30 cellular contexts compared by ENCODE assay signal in the genomic region with DNA sequence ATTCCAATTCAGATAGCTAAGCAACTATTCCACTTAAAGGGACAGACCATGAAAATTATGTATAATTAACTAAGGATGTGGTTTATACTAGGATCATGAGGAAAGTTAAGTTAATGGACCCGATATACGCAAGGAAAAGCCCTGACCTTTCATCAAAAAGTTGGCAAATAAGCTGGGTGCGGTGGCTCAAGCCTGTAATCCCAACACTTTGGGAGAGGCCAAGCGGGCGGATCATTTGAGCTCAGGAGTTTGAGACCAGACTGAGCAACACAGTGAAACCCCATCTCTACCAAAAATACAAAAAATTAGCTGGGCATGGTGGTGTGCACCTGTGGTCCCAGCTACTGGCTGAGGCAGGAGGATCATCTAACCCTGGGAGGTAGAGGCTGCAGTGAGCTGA.
"Had no signal": no experiment of that assay in that cellular context is flagged by ENCODE, and none has a peak within 500 bp of the region (broad histone marks: within the 10 kb centered on the region; RNA-seq: fewer than 3 reads in every experiment).

No MANE protein-coding gene starts in this region.

- H3K36me3 ChIP-seq: uterus had no signal

- H3K4me1 Mint-ChIP-seq: mesothelial cell of epicardium, neural crest cell had no signal

- H3K4me1 ChIP-seq: parathyroid adenoma, right atrium auricular region, uterus had no signal

- ATAC-seq: activated CD8-positive, alpha-beta T cell treated with anti-CD3 and anti-CD28 coated beads for 36 hours; activated naive CD4-positive, alpha-beta T cell treated with anti-CD3 and anti-CD28 coated beads, Interleukin-2, amount 50 U/mL, for 72 hours; activated T-cell treated with anti-CD3 and anti-CD28 coated beads, Interleukin-2, amount 50 U/mL, for 4 hours; effector memory CD8-positive, alpha-beta T cell; esophagus mucosa; left ventricle myocardium superior; naive thymus-derived CD8-positive, alpha-beta T cell; SK-N-SH treated with all-trans-retinoic acid at 6 μM for 48 hours had no signal

- H3K9ac ChIP-seq: parathyroid adenoma had no signal

- DNase-seq: activated CD4-positive, alpha-beta T cell treated with anti-CD3 and anti-CD28 coated beads for 1 hour; activated CD4-positive, alpha-beta T cell treated with anti-CD3 and anti-CD28 coated beads, Interleukin-2, amount 10 ng/mL, durations not matched to agents 7 days and 5 days; activated CD8-positive, alpha-beta T cell treated with anti-CD3 and anti-CD28 coated beads for 36 hours; activated naive CD4-positive, alpha-beta T cell; activated T-cell treated with anti-CD3 and anti-CD28 coated beads, Interleukin-2, amount 50 U/mL, for 4 hours; cerebellar nuclear complex; dorsolateral prefrontal cortex; effector memory CD8-positive, alpha-beta T cell; foreskin fibroblast; hypothalamus; immature natural killer cell; left ventricle myocardium superior; mammary epithelial cell; naive thymus-derived CD8-positive, alpha-beta T cell; nucleus accumbens; stimulated activated CD4-positive, alpha-beta T cell treated with anti-CD3 and anti-CD28 coated beads, Interleukin-2, amount 100 ng/mL, for 48 hours; stimulated activated naive CD4-positive, alpha-beta T cell treated with Interleukin-2 at 50 U/mL for 16 hours; T-helper 2 cell; uterus had no signal

- FAIRE-seq: bronchial epithelial cell had no signal

- H3K9me3 ChIP-seq: right atrium auricular region, tibial nerve, uterus had no signal

- H3K4me3 ChIP-seq: coronary artery, dorsolateral prefrontal cortex, right atrium auricular region, tibial nerve, uterus had no signal

- H3K4me3 Mint-ChIP-seq: activated CD4-positive, alpha-beta T cell treated with anti-CD3 and anti-CD28 coated beads, Interleukin-2, amount 10 ng/mL, durations not matched to agents 7 days and 5 days; activated CD8-positive, alpha-beta T cell treated with anti-CD3 and anti-CD28 coated beads for 36 hours; activated T-cell treated with anti-CD3 and anti-CD28 coated beads, Interleukin-2, amount 50 U/mL, for 4 hours; effector memory CD8-positive, alpha-beta T cell; immature natural killer cell; mesothelial cell of epicardium; naive thymus-derived CD8-positive, alpha-beta T cell; neural crest cell had no signal

- H3K9me3 Mint-ChIP-seq: activated CD4-positive, alpha-beta T cell treated with anti-CD3 and anti-CD28 coated beads, Interleukin-2, amount 10 ng/mL, durations not matched to agents 7 days and 5 days; activated CD8-positive, alpha-beta T cell treated with anti-CD3 and anti-CD28 coated beads for 36 hours; activated naive CD4-positive, alpha-beta T cell treated with anti-CD3 and anti-CD28 coated beads, Interleukin-2, amount 50 U/mL, for 72 hours; activated T-cell treated with anti-CD3 and anti-CD28 coated beads, Interleukin-2, amount 50 U/mL, for 4 hours; activated T-helper 2 cell treated with anti-CD3 and anti-CD28 coated beads, Interferon-gamma antibody, Interleukin-2, Interleukin-4, amounts not matched to agents 10 μg/mL and 5 μg/mL and 100 μg/mL, durations not matched to agents 14 hours and 24 hours and 36 hours; effector memory CD8-positive, alpha-beta T cell; immature natural killer cell; naive thymus-derived CD8-positive, alpha-beta T cell had no signal

- H3K27ac Mint-ChIP-seq: activated CD4-positive, alpha-beta T cell treated with anti-CD3 and anti-CD28 coated beads, Interleukin-2, amount 10 ng/mL, durations not matched to agents 7 days and 5 days; activated CD8-positive, alpha-beta T cell treated with anti-CD3 and anti-CD28 coated beads for 36 hours; activated T-helper 2 cell treated with anti-CD3 and anti-CD28 coated beads, Interferon-gamma antibody, Interleukin-2, Interleukin-4, amounts not matched to agents 10 μg/mL and 5 μg/mL and 100 μg/mL, durations not matched to agents 14 hours and 24 hours and 36 hours; immature natural killer cell; mesothelial cell of epicardium had no signal

- H2AFZ ChIP-seq: parathyroid adenoma had no signal

- H3K27ac ChIP-seq: coronary artery, dorsolateral prefrontal cortex, parathyroid adenoma, right atrium auricular region, tibial nerve, uterus had no signal

- H3K27me3 Mint-ChIP-seq: activated CD4-positive, alpha-beta T cell treated with anti-CD3 and anti-CD28 coated beads, Interleukin-2, amount 10 ng/mL, durations not matched to agents 7 days and 5 days; activated CD8-positive, alpha-beta T cell treated with anti-CD3 and anti-CD28 coated beads for 36 hours; effector memory CD8-positive, alpha-beta T cell; naive thymus-derived CD8-positive, alpha-beta T cell had no signal

- H3K27me3 ChIP-seq: dorsolateral prefrontal cortex, right atrium auricular region, tibial nerve, uterus had no signal
